Comparison of ENCODE assay signal across 31 cellular contexts in the genomic region with DNA sequence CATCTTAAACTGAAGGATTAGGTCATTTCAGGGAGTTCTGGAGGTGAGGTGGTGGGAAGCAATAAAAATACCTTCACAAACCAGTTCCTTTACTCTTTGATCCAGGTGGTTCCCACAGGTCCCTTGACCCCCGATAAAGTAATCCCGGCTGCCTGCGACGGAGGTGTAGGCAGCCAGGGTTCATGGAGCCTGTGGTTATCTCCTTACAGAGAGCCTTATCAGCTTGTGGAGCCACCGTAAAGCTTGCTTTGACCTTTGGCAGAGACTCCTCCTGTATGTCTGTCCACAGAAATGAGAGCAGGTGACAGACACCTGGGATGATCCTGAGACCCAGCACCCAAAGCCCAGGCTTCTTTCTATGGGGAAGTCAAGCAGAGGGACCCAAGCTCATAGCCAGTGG.
"Had no signal": no experiment of that assay in that cellular context is flagged by ENCODE, and none has a peak within 500 bp of the region (broad histone marks: within the 10 kb centered on the region; RNA-seq: fewer than 3 reads in every experiment).

No MANE protein-coding gene starts in this region.

- H3K36me3 ChIP-seq: adrenal gland, colonic mucosa, WERI-Rb-1 had no signal

- H3K4me1 Mint-ChIP-seq: activated CD4-positive, alpha-beta T cell treated with anti-CD3 and anti-CD28 coated beads for 36 hours; activated CD4-positive, alpha-beta T cell treated with anti-CD3 and anti-CD28 coated beads, Interleukin-2, amount 10 ng/mL, durations not matched to agents 24 days and 14 days; activated CD8-positive, alpha-beta memory T cell treated with anti-CD3 and anti-CD28 coated beads, Interleukin-2, amount 10 ng/mL, durations not matched to agents 7 days and 5 days; activated naive CD4-positive, alpha-beta T cell treated with anti-CD3 and anti-CD28 coated beads, Interleukin-2, amount 50 U/mL, for 24 hours; activated naive CD8-positive, alpha-beta T cell treated with anti-CD3 and anti-CD28 coated beads for 36 hours; activated naive CD8-positive, alpha-beta T cell treated with anti-CD3 and anti-CD28 coated beads, Interleukin-2, amount 50 U/mL, for 24 hours had no signal

- H3K4me3 Mint-ChIP-seq: activated CD4-positive, alpha-beta memory T cell treated with anti-CD3 and anti-CD28 coated beads for 36 hours; activated CD4-positive, alpha-beta T cell treated with anti-CD3 and anti-CD28 coated beads for 36 hours; activated CD4-positive, alpha-beta T cell treated with anti-CD3 and anti-CD28 coated beads, Interleukin-2, amount 10 ng/mL, durations not matched to agents 24 days and 14 days; activated CD8-positive, alpha-beta memory T cell treated with anti-CD3 and anti-CD28 coated beads, Interleukin-2, amount 10 ng/mL, durations not matched to agents 7 days and 5 days; activated CD8-positive, alpha-beta T cell treated with anti-CD3 and anti-CD28 coated beads, Interleukin-2, amount 10 ng/mL, durations not matched to agents 7 days and 5 days; activated naive CD4-positive, alpha-beta T cell treated with anti-CD3 and anti-CD28 coated beads for 36 hours; activated naive CD4-positive, alpha-beta T cell treated with anti-CD3 and anti-CD28 coated beads, Interleukin-2, amount 50 U/mL, for 24 hours; activated naive CD8-positive, alpha-beta T cell treated with anti-CD3 and anti-CD28 coated beads for 36 hours; activated naive CD8-positive, alpha-beta T cell treated with anti-CD3 and anti-CD28 coated beads, Interleukin-2, amount 50 U/mL, for 24 hours; activated T-helper 1 cell treated with anti-CD3 and anti-CD28 coated beads, Interleukin-12 subunit alpha, Interleukin-12 subunit beta, Interleukin-2, Interleukin-4 antibody, amounts not matched to agents 30 ng/mL and 10 ng/mL and 1 ng/mL, durations not matched to agents 14 hours and 24 hours and 36 hours; T-helper 1 cell treated with Interleukin-12 subunit alpha and Interleukin-12 subunit beta and Interleukin-4 antibody, amounts not matched to agents 30 μg/mL and 1 μg/mL, for 36 hours had no signal

- H3K9me3 Mint-ChIP-seq: activated CD4-positive, alpha-beta memory T cell treated with anti-CD3 and anti-CD28 coated beads for 36 hours; activated CD4-positive, alpha-beta T cell treated with anti-CD3 and anti-CD28 coated beads, Interleukin-2, amount 10 ng/mL, durations not matched to agents 24 days and 14 days; activated naive CD4-positive, alpha-beta T cell treated with anti-CD3 and anti-CD28 coated beads, Interleukin-2, amount 50 U/mL, for 24 hours; activated T-helper 1 cell treated with anti-CD3 and anti-CD28 coated beads, Interleukin-12 subunit alpha, Interleukin-12 subunit beta, Interleukin-2, Interleukin-4 antibody, amounts not matched to agents 30 ng/mL and 10 ng/mL and 1 ng/mL, durations not matched to agents 14 hours and 24 hours and 36 hours; activated T-helper 2 cell treated with anti-CD3 and anti-CD28 coated beads, Interferon-gamma antibody, Interleukin-2, Interleukin-4, amounts not matched to agents 10 μg/mL and 5 μg/mL and 100 μg/mL, durations not matched to agents 14 hours and 24 hours and 36 hours; T-helper 1 cell treated with Interleukin-12 subunit alpha and Interleukin-12 subunit beta and Interleukin-4 antibody, amounts not matched to agents 30 μg/mL and 1 μg/mL, for 36 hours had no signal

- H3K27me3 Mint-ChIP-seq: activated CD4-positive, alpha-beta memory T cell treated with anti-CD3 and anti-CD28 coated beads for 36 hours; activated CD4-positive, alpha-beta T cell treated with anti-CD3 and anti-CD28 coated beads for 36 hours; activated CD8-positive, alpha-beta memory T cell treated with anti-CD3 and anti-CD28 coated beads, Interleukin-2, amount 10 ng/mL, durations not matched to agents 7 days and 5 days; activated naive CD8-positive, alpha-beta T cell treated with anti-CD3 and anti-CD28 coated beads, Interleukin-2, amount 50 U/mL, for 24 hours had no signal

- H3K27ac ChIP-seq: adrenal gland, body of pancreas, colonic mucosa, WERI-Rb-1 had no signal

- H3K4me1 ChIP-seq: body of pancreas, colonic mucosa had no signal

- ATAC-seq: activated CD4-positive, alpha-beta T cell treated with anti-CD3 and anti-CD28 coated beads for 36 hours; activated CD8-positive, alpha-beta memory T cell treated with anti-CD3 and anti-CD28 coated beads, Interleukin-2, amount 10 ng/mL, durations not matched to agents 7 days and 5 days; activated CD8-positive, alpha-beta T cell treated with anti-CD3 and anti-CD28 coated beads, Interleukin-2, amount 10 ng/mL, durations not matched to agents 7 days and 5 days; activated naive CD8-positive, alpha-beta T cell treated with anti-CD3 and anti-CD28 coated beads, Interleukin-2, amount 50 U/mL, for 24 hours; body of pancreas; esophagus mucosa had no signal

- H3K27me3 ChIP-seq: adrenal gland, body of pancreas had no signal

- H3K9me3 ChIP-seq: adrenal gland, body of pancreas, colonic mucosa had no signal

- H3K4me3 ChIP-seq: adrenal gland, body of pancreas, colonic mucosa had no signal

- H3K27ac Mint-ChIP-seq: activated CD4-positive, alpha-beta memory T cell treated with anti-CD3 and anti-CD28 coated beads for 36 hours; activated CD4-positive, alpha-beta T cell treated with anti-CD3 and anti-CD28 coated beads for 36 hours; activated CD4-positive, alpha-beta T cell treated with anti-CD3 and anti-CD28 coated beads, Interleukin-2, amount 10 ng/mL, durations not matched to agents 24 days and 14 days; activated CD8-positive, alpha-beta memory T cell treated with anti-CD3 and anti-CD28 coated beads, Interleukin-2, amount 10 ng/mL, durations not matched to agents 7 days and 5 days; activated CD8-positive, alpha-beta T cell treated with anti-CD3 and anti-CD28 coated beads, Interleukin-2, amount 10 ng/mL, durations not matched to agents 7 days and 5 days; activated naive CD4-positive, alpha-beta T cell treated with anti-CD3 and anti-CD28 coated beads for 36 hours; activated naive CD4-positive, alpha-beta T cell treated with anti-CD3 and anti-CD28 coated beads, Interleukin-2, amount 50 U/mL, for 24 hours; activated naive CD8-positive, alpha-beta T cell treated with anti-CD3 and anti-CD28 coated beads for 36 hours; activated naive CD8-positive, alpha-beta T cell treated with anti-CD3 and anti-CD28 coated beads, Interleukin-2, amount 50 U/mL, for 24 hours; activated T-helper 1 cell treated with anti-CD3 and anti-CD28 coated beads, Interleukin-12 subunit alpha, Interleukin-12 subunit beta, Interleukin-2, Interleukin-4 antibody, amounts not matched to agents 30 ng/mL and 10 ng/mL and 1 ng/mL, durations not matched to agents 14 hours and 24 hours and 36 hours; activated T-helper 2 cell treated with anti-CD3 and anti-CD28 coated beads, Interferon-gamma antibody, Interleukin-2, Interleukin-4, amounts not matched to agents 10 μg/mL and 5 μg/mL and 100 μg/mL, durations not matched to agents 14 hours and 24 hours and 36 hours; T-helper 1 cell treated with Interleukin-12 subunit alpha and Interleukin-12 subunit beta and Interleukin-4 antibody, amounts not matched to agents 30 μg/mL and 1 μg/mL, for 36 hours had no signal

- DNase-seq: activated CD4-positive, alpha-beta memory T cell treated with anti-CD3 and anti-CD28 coated beads for 36 hours; activated CD4-positive, alpha-beta T cell treated with anti-CD3 and anti-CD28 coated beads for 36 hours; activated CD4-positive, alpha-beta T cell treated with anti-CD3 and anti-CD28 coated beads, Interleukin-2, amount 10 ng/mL, durations not matched to agents 24 days and 14 days; activated CD4-positive, CD25-positive, alpha-beta regulatory T cell; activated CD4-positive, CD25-positive, alpha-beta regulatory T cell treated with anti-CD3 and anti-CD28 coated beads, Interleukin-2, amount 50 U/mL, for 72 hours; activated CD8-positive, alpha-beta memory T cell treated with anti-CD3 and anti-CD28 coated beads, Interleukin-2, amount 10 ng/mL, durations not matched to agents 7 days and 5 days; activated CD8-positive, alpha-beta memory T cell treated with anti-CD3 and anti-CD28 coated beads, Interleukin-2, amount 50 U/mL, for 4 hours; activated CD8-positive, alpha-beta T cell treated with anti-CD3 and anti-CD28 coated beads, Interleukin-2, amount 10 ng/mL, durations not matched to agents 7 days and 5 days; activated effector memory CD4-positive, alpha-beta T cell treated with anti-CD3 and anti-CD28 coated beads, Interleukin-2, amount 50 U/mL, for 16 hours; activated naive CD4-positive, alpha-beta T cell treated with anti-CD3 and anti-CD28 coated beads for 36 hours; activated naive CD8-positive, alpha-beta T cell treated with anti-CD3 and anti-CD28 coated beads for 36 hours; activated naive CD8-positive, alpha-beta T cell treated with anti-CD3 and anti-CD28 coated beads, Interleukin-2, amount 50 U/mL, for 24 hours; activated T-cell treated with anti-CD3 and anti-CD28 coated beads, Interleukin-2, amount 50 U/mL, for 1 hour; activated T-cell treated with anti-CD3 and anti-CD28 coated beads, Interleukin-2, amount 50 U/mL, for 48 hours; adrenal gland; amygdala; aorta; body of pancreas; central memory CD4-positive, alpha-beta T cell; cerebellar nuclear complex; colonic mucosa; effector CD8-positive, alpha-beta T cell; foreskin fibroblast; head of caudate nucleus; T1000; WERI-Rb-1 had no signal

- H3K36me3 Mint-ChIP-seq: activated CD4-positive, alpha-beta memory T cell treated with anti-CD3 and anti-CD28 coated beads for 36 hours; activated CD8-positive, alpha-beta memory T cell treated with anti-CD3 and anti-CD28 coated beads, Interleukin-2, amount 10 ng/mL, durations not matched to agents 7 days and 5 days; activated naive CD4-positive, alpha-beta T cell treated with anti-CD3 and anti-CD28 coated beads, Interleukin-2, amount 50 U/mL, for 24 hours; activated naive CD8-positive, alpha-beta T cell treated with anti-CD3 and anti-CD28 coated beads for 36 hours had no signal
